In genomic region chr14:32202468-32202865, GRCh38 we compare ENCODE assay signal across 8 cellular contexts. TPM values are rescaled to one million over a fixed set of nuclear protein-coding genes. Genes with fewer than 3 reads are reported as not detected.
DNase-seq lines count a peak whose midpoint lies in the region; ATAC-seq and TF ChIP-seq lines count a peak whose summit lies in the region.

No MANE protein-coding gene starts in this region.

- H3K4me3 ChIP-seq in AG10803 (ENCODE audit: low read length) (peak overlapping the region; percentile 70), skeletal muscle satellite cell (ENCODE audit: low read length) (peak overlapping the region; percentile 71)

- ATAC-seq in WTC11: no peak
- no peak for ATAC-seq in HG02970 (IDR thresholded peaks at IDR 0.05; ENCODE audit: low FRiP score, unreplicated experiment)
- no peak for ATAC-seq in GM21423 (IDR thresholded peaks at IDR 0.05; ENCODE audit: unreplicated experiment)

- H3K4me1 ChIP-seq in skeletal muscle satellite cell (ENCODE audit: control insufficient read depth, insufficient read depth, low read length): peaks cover 22% of the 10 kb centered on the region

- H3K9me3 Mint-ChIP-seq in HFFc6 (no peaks in the 10 kb centered on the region), WTC11 (no peaks in the 10 kb centered on the region)

- peak overlapping the region; percentile 97 for H3K4me2 ChIP-seq in skeletal muscle satellite cell (ENCODE audit: low read length)

- no peaks in the 10 kb centered on the region for H3K9me3 ChIP-seq in skeletal muscle satellite cell (replicated peaks; ENCODE audit: low read length)

- POLR2A ChIA-PET in WTC11 (lab: Charles Lee): interaction anchor here (2.3 kb wide), 1 partner anchor 126 kb away, joined by 11 read pairs; the partner anchor contains the start of gene ARHGAP5

- H3K4me1 Mint-ChIP-seq in HFFc6 (ENCODE audit: low read depth): peaks cover 41% of the 10 kb centered on the region
- peaks cover 20% of the 10 kb centered on the region for H3K4me1 Mint-ChIP-seq in WTC11

- no peak for DNase-seq in AG10803 (ENCODE audit: low read depth)
- DNase-seq in HFFc6: no peak
- no peak for DNase-seq in WTC11 (ENCODE audit: low spot score)
- peak; percentile 20 for DNase-seq in glomerular visceral epithelial cell (ENCODE audit: extremely low spot score)
- no peak for DNase-seq in GM13976 (ENCODE audit: low spot score)

- peaks cover 9% of the 10 kb centered on the region for H3K27me3 ChIP-seq in skeletal muscle satellite cell (ENCODE audit: control insufficient read depth, insufficient read depth, low read length)

- peak overlapping the region; percentile 91 for H3K4me3 Mint-ChIP-seq in HFFc6
- peak overlapping the region; percentile 94 for H3K4me3 Mint-ChIP-seq in WTC11

- H3K27me3 Mint-ChIP-seq in HFFc6 (ENCODE audit: insufficient read depth): peaks cover 10% of the 10 kb centered on the region
- peaks cover 15% of the 10 kb centered on the region for H3K27me3 Mint-ChIP-seq in WTC11 (ENCODE audit: low read depth)

- H3K36me3 Mint-ChIP-seq in HFFc6 (ENCODE audit: low read depth) (no peaks in the 10 kb centered on the region), WTC11 (no peaks in the 10 kb centered on the region)

- no peaks in the 10 kb centered on the region for H3K36me3 ChIP-seq in skeletal muscle satellite cell (ENCODE audit: insufficient read depth, low read length)

- peak overlapping the region; percentile 63 for H3K9ac ChIP-seq in skeletal muscle satellite cell (ENCODE audit: low read depth, low read length)

- CTCF ChIA-PET in WTC11 (lab: Charles Lee): interaction anchor here (1.3 to 1.6 kb wide), 2 partner anchors 52 to 125 kb away, joined by 4 to 7 read pairs; partner anchors contain the start of gene ARHGAP5

- in situ Hi-C loops in GM13976 (cut with MboI; ENCODE audit: low sequenced_read_pairs, unreplicated experiment): no loop called here

- TF ChIP-seq CTCF in AG10803 (conservative IDR thresholded peaks at IDR 0.05; ENCODE audit: low read length) (no peak), HFFc6 (IDR thresholded peaks at IDR 0.05) (no peak), WTC11 (IDR thresholded peaks at IDR 0.05) (no peak), GM13976 (IDR thresholded peaks at IDR 0.05; ENCODE audit: borderline replicate concordance, control extremely low read depth, extremely low read depth, insufficient read depth, missing control alignments) (no peak)

- H3K27ac Mint-ChIP-seq in HFFc6 (peak overlapping the region; percentile 97), WTC11 (no peak overlapping the region)

TF ChIP-seq in WTC11, 78 proteins besides CTCF, POLR2A, EP300 and RAD21:
- TF ChIP-seq KAT7 (CRISPR knock-in tag; IDR thresholded peaks at IDR 0.05; ENCODE audit: borderline replicate concordance) (no peak), NFATC4 (CRISPR knock-in tag; IDR thresholded peaks at IDR 0.05) (no peak), MAX (CRISPR knock-in tag; IDR thresholded peaks at IDR 0.05) (no peak), ZMAT4 (CRISPR knock-in tag; IDR thresholded peaks at IDR 0.05) (no peak), MLX (CRISPR knock-in tag; IDR thresholded peaks at IDR 0.05) (no peak)
- TF ChIP-seq, protein P1, sequence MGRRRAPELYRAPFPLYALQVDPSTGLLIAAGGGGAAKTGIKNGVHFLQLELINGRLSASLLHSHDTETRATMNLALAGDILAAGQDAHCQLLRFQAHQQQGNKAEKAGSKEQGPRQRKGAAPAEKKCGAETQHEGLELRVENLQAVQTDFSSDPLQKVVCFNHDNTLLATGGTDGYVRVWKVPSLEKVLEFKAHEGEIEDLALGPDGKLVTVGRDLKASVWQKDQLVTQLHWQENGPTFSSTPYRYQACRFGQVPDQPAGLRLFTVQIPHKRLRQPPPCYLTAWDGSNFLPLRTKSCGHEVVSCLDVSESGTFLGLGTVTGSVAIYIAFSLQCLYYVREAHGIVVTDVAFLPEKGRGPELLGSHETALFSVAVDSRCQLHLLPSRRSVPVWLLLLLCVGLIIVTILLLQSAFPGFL (CRISPR knock-in tag; IDR thresholded peaks at IDR 0.05; ENCODE audit: borderline replicate concordance): no peak

RNA-seq across cellular contexts. Expression of gene RNU6-8, which starts 0.6 kb away (rescaled TPM):
- total RNA-seq in HFFc6 (2021; fragmentation: NEBNext Ultra II Directional; extraction: Animal tissue kit (Norgen Biotek cat#: 25700)): not detected
- total RNA-seq in WTC11 (2021): not detected in 3 replicates
- total RNA-seq in skeletal muscle satellite cell (2012; rRNA removed): not detected in 2 replicates

RNA-seq across cellular contexts. Expression of gene RNU6-7, which starts 0.6 kb away (rescaled TPM):
- not detected for total RNA-seq in HFFc6 (2021; fragmentation: NEBNext Ultra II Directional; extraction: Animal tissue kit (Norgen Biotek cat#: 25700))
- not detected in 3 replicates for total RNA-seq in WTC11 (2021)
- total RNA-seq in skeletal muscle satellite cell (2012; rRNA removed): not detected in 2 replicates
